In the genomic region with DNA sequence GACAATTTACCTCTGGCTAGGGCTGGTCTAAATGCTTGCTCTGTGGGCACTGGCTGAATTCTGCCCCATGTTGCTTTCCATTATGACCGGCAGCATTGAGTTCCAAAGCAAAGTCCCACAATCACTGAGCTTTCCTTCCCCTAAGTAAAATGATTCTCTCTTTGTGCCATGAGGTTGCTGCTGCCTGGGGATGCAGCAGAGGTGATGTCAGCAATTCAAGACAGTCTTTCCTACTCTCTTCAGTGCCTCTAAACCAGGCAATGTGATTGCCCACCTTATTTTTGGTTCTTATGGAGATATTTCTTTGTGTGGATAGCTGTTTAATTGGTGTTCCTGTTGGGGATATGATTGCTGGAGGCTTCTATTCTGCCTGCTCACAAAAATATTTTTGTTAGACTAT, we compare ENCODE assay signal across 16 cellular contexts.
DNase-seq lines count a peak whose midpoint lies in the region; ATAC-seq, FAIRE-seq and TF ChIP-seq lines count a peak whose summit lies in the region.
"Had no signal": no experiment of that assay in that cellular context is flagged by ENCODE, and none has a peak within 500 bp of the region (broad histone marks: within the 10 kb centered on the region; RNA-seq: fewer than 3 reads in every experiment).

No MANE protein-coding gene starts in this region.

- TF ChIP-seq POLR2A in H1 (IDR thresholded peaks at IDR 0.05; ENCODE audit: control extremely low read depth in 1 of 2, low read depth in 2 of 2, low read length in 2 of 2) (no peak), vagina (IDR thresholded peaks at IDR 0.05) (no peak)

- H3K4me1 ChIP-seq in HUES6 (ENCODE audit: control insufficient read depth, insufficient read depth, low read length) (peaks cover 31% of the 10 kb centered on the region), H1 (replicated peaks in 1 of 4; ENCODE audit: control insufficient read depth in 3 of 4, insufficient read depth in 4 of 4, low read length in 3 of 4) (peaks cover 0 to 19% (median 4%) of the 10 kb centered on the region in 4 experiments; a peak in 3 of 7 replicates), mesendoderm (ENCODE audit: control insufficient read depth, low read depth, low read length) (no peaks in the 10 kb centered on the region), vagina (no peaks in the 10 kb centered on the region), left ventricle myocardium inferior (no peaks in the 10 kb centered on the region), left lung (no peaks in the 10 kb centered on the region)
- H3K4me1 ChIP-seq: Caco-2, HAP-1 had no signal

- no peaks in the 10 kb centered on the region for H3K9me3 ChIP-seq in HUES6 (ENCODE audit: control insufficient read depth, insufficient read depth, low read depth, low read length)
- no peaks in the 10 kb centered on the region for H3K9me3 ChIP-seq in H1 (ENCODE audit: insufficient read depth in 2 of 2, low read depth in 1 of 2, low read length in 1 of 2)
- no peaks in the 10 kb centered on the region for H3K9me3 ChIP-seq in vagina
- peaks cover 7% of the 10 kb centered on the region for H3K9me3 ChIP-seq in left ventricle myocardium inferior (replicated peaks)
- H3K9me3 ChIP-seq in left lung = no peaks in the 10 kb centered on the region
- H3K9me3 ChIP-seq: Caco-2, HAP-1 had no signal

- TF ChIP-seq RAD21 in H1 (IDR thresholded peaks at IDR 0.05 in 1 of 2, conservative IDR thresholded peaks at IDR 0.05 in 1 of 2; ENCODE audit: low read depth in 2 of 2, low read length in 2 of 2) = no peak

- no peak overlapping the region for H3K56ac ChIP-seq in H1 (replicated peaks; ENCODE audit: insufficient read length, low read depth, low read length)
- peak overlapping the region; percentile 37 for H3K56ac ChIP-seq in mesendoderm (ENCODE audit: low read length)

- H3K23ac ChIP-seq in H1 (ENCODE audit: insufficient read length) (no peak overlapping the region), mesendoderm (ENCODE audit: low read length) (no peak overlapping the region)

- H3K4me2 ChIP-seq in H1 (ENCODE audit: insufficient read depth in 1 of 2, low read depth in 2 of 2, low read length in 2 of 2) (no peak overlapping the region; a peak in 1 of 4 replicates), mesendoderm (ENCODE audit: low read length) (no peak overlapping the region)

- peak overlapping the region; percentile 97 for H2BK12ac ChIP-seq in H1 (ENCODE audit: low read depth, low read length)

- no peak for TF ChIP-seq EP300 in H1 (IDR thresholded peaks at IDR 0.05; ENCODE audit: borderline replicate concordance in 1 of 2, low read depth in 2 of 2, low read length in 2 of 2)

- H4K91ac ChIP-seq in H1 (replicated peaks; ENCODE audit: insufficient read length, low read length) = peak overlapping the region; percentile 94

- H3K9ac ChIP-seq in HUES6 (ENCODE audit: low read length) (no peak overlapping the region), H1 (replicated peaks in 1 of 4; ENCODE audit: extremely low read depth in 1 of 4, low read depth in 3 of 4, low read length in 3 of 4) (no peak overlapping the region), mesendoderm (ENCODE audit: low read length) (no peak overlapping the region)

- H3K27me3 ChIP-seq in HUES6 (ENCODE audit: control insufficient read depth, insufficient read depth, low read length) = no peaks in the 10 kb centered on the region
- H3K27me3 ChIP-seq in H1 (replicated peaks in 1 of 4; ENCODE audit: control insufficient read depth in 3 of 4, extremely low read depth in 1 of 4, insufficient read depth in 3 of 4, low read length in 3 of 4) = no peaks in the 10 kb centered on the region
- H3K27me3 ChIP-seq in mesendoderm (ENCODE audit: insufficient read depth, low read length, poor library complexity) = no peaks in the 10 kb centered on the region
- no peaks in the 10 kb centered on the region for H3K27me3 ChIP-seq in vagina
- no peaks in the 10 kb centered on the region for H3K27me3 ChIP-seq in left ventricle myocardium inferior (ENCODE audit: low read depth)
- H3K27me3 ChIP-seq in left lung = no peaks in the 10 kb centered on the region

- H3K14ac ChIP-seq in H1 (ENCODE audit: insufficient read length) = no peak overlapping the region

- POLR2A ChIA-PET in H1 (lab: Charles Lee; ENCODE audit: partially characterized antibody) = no interaction called here

- FAIRE-seq in H1 (lab: Jason Lieb, UNC) = no peak
- FAIRE-seq: G401.6, GM12892 had no signal

- no peaks in the 10 kb centered on the region for H4K20me1 ChIP-seq in H1 (replicated peaks in 1 of 2; ENCODE audit: control insufficient read depth in 1 of 2, insufficient read depth in 2 of 2, low read length in 2 of 2)

- no peak overlapping the region for H3K4ac ChIP-seq in H1 (replicated peaks; ENCODE audit: insufficient read length, low read depth, low read length)
- no peak overlapping the region for H3K4ac ChIP-seq in mesendoderm (ENCODE audit: low read depth, low read length)

- H4K5ac ChIP-seq in H1 (ENCODE audit: insufficient read length, low read depth, low read length) (no peak overlapping the region), mesendoderm (ENCODE audit: low read length) (no peak overlapping the region)

- H2AFZ ChIP-seq in H1 (ENCODE audit: low read length) = peak overlapping the region; percentile 59; the same call in 1 of the 2 replicates

- H3K4me3 ChIP-seq in HUES6 (ENCODE audit: low read depth, low read length) (no peak overlapping the region), H1 (ENCODE audit: extremely low read depth in 1 of 4, insufficient read depth in 2 of 4, low read depth in 3 of 4, low read length in 4 of 4) (no peak overlapping the region), mesendoderm (ENCODE audit: low read length) (no peak overlapping the region), vagina (no peak overlapping the region), left ventricle myocardium inferior (no peak overlapping the region), left lung (no peak overlapping the region)
- H3K4me3 ChIP-seq: HAP-1 had no signal

- H3K18ac ChIP-seq in H1 (ENCODE audit: extremely low read depth, low read length) = 0 out of 2 replicates have a peak overlapping the region, but pooled peaks have one; percentile 78
- no peak overlapping the region for H3K18ac ChIP-seq in mesendoderm (ENCODE audit: low read length)

- CTCF ChIA-PET in H1 (lab: Charles Lee; ENCODE audit: partially characterized antibody) = interaction anchor here (0.8 kb wide), 1 partner anchor 67 kb away, joined by 3 read pairs; no protein-coding TSS in a partner anchor

- no peaks in the 10 kb centered on the region for H3K79me2 ChIP-seq in H1 (ENCODE audit: control insufficient read depth in 1 of 2, insufficient read depth in 2 of 2, low read length in 2 of 2)
- H3K79me2 ChIP-seq in mesendoderm (ENCODE audit: control insufficient read depth, insufficient read depth, low read length) = no peaks in the 10 kb centered on the region

- peak overlapping the region; percentile 76; the same call in 1 of the 2 replicates for H2BK5ac ChIP-seq in H1 (ENCODE audit: low read depth, low read length)
- H2BK5ac ChIP-seq in mesendoderm (ENCODE audit: low read length) = no peak overlapping the region

- TF ChIP-seq CTCF in H1 (IDR thresholded peaks at IDR 0.05; ENCODE audit: control extremely low read depth in 1 of 3, insufficient read depth in 1 of 3, low read depth in 1 of 3, low read length in 3 of 3) (no peak), vagina (IDR thresholded peaks at IDR 0.05) (no peak), left ventricle myocardium inferior (IDR thresholded peaks at IDR 0.05; ENCODE audit: borderline replicate concordance) (no peak), left lung (IDR thresholded peaks at IDR 0.05) (no peak)

- H2AK5ac ChIP-seq in H1 (ENCODE audit: low read depth, low read length) = peak overlapping the region; percentile 33; the same call in 1 of the 2 replicates
- H2AK5ac ChIP-seq in mesendoderm (ENCODE audit: low read length) = no peak overlapping the region

- H2BK120ac ChIP-seq in H1 (replicated peaks; ENCODE audit: low read depth, low read length) (peak overlapping the region; percentile 36), mesendoderm (ENCODE audit: low read depth, low read length) (no peak overlapping the region)

- peak overlapping the region; percentile 97; the same call in 1 of the 2 replicates for H2BK20ac ChIP-seq in H1 (ENCODE audit: low read length)

- whole genome bisulfite sequencing in H1 (ENCODE audit: extremely low coverage in 1 of 2, insufficient coverage in 1 of 2, insufficient read length in 1 of 2, insufficient replicate concordance in 2 of 2, low coverage in 1 of 2, low lambda C conversion rate in 2 of 2, missing lambda C conversion rate in 1 of 2), 2 experiments = 67% methylated on average over 1 of the region's 1 CpG; no CpG with 5 or more reads in 1 of the 2 experiments
- no CpG with 5 or more reads among the region's 1 CpG for WGBS in mesendoderm (ENCODE audit: extremely low coverage, insufficient coverage, low lambda C conversion rate)

- no peaks in the 10 kb centered on the region for H3K23me2 ChIP-seq in H1 (ENCODE audit: low read depth, low read length)

- intact Hi-C loops in vagina (cut with DNase I) = no loop called here
- intact Hi-C loops in left ventricle myocardium inferior (cut with micrococcal nuclease) = no loop called here
- intact Hi-C loops in left lung (cut with DNase I) = no loop called here

- H3K36me3 ChIP-seq in HUES6 (ENCODE audit: control insufficient read depth, insufficient read depth, low read length) (no peaks in the 10 kb centered on the region), H1 (ENCODE audit: control insufficient read depth in 2 of 4, insufficient read depth in 4 of 4, low read length in 3 of 4) (no peaks in the 10 kb centered on the region), mesendoderm (ENCODE audit: control insufficient read depth, insufficient read depth, low read length) (no peaks in the 10 kb centered on the region), vagina (no peaks in the 10 kb centered on the region), left ventricle myocardium inferior (no peaks in the 10 kb centered on the region), left lung (no peaks in the 10 kb centered on the region)
- H3K36me3 ChIP-seq: HAP-1 had no signal

- ATAC-seq in left lung = no peak
- ATAC-seq: CD8-positive, alpha-beta T cell had no signal

- no peak overlapping the region for H2BK15ac ChIP-seq in H1 (ENCODE audit: low read length)
- H2BK15ac ChIP-seq in mesendoderm (replicated peaks; ENCODE audit: low read depth) = no peak overlapping the region

- H4K8ac ChIP-seq in H1 (ENCODE audit: extremely low read depth, insufficient read depth, low read length) (no peak overlapping the region), mesendoderm (ENCODE audit: low read depth, low read length) (no peak overlapping the region)

- H3K27ac ChIP-seq in HUES6 (ENCODE audit: low read depth, low read length) (peak overlapping the region; percentile 18; the same call in 1 of the 2 replicates), H1 (ENCODE audit: low read depth, low read length) (no peak overlapping the region), mesendoderm (ENCODE audit: low read depth, low read length) (no peak overlapping the region), vagina (no peak overlapping the region), left ventricle myocardium inferior (replicated peaks) (no peak overlapping the region), left lung (no peak overlapping the region)

- H3K79me1 ChIP-seq in H1 (ENCODE audit: low read depth, low read length) (no peaks in the 10 kb centered on the region), mesendoderm (ENCODE audit: low read length) (no peaks in the 10 kb centered on the region)

- DNase-seq in H1 (ENCODE audit: low read depth in 1 of 2, low spot score in 2 of 2) (no peak), mesendoderm (no peak), vagina (ENCODE audit: extremely low spot score in 2 of 2) (no peak), left ventricle myocardium inferior (no peak), left lung (no peak), glomerular visceral epithelial cell (ENCODE audit: extremely low spot score) (no peak)
- DNase-seq: C1 segment of cervical spinal cord; Caco-2; CD8-positive, alpha-beta T cell; DMS153; DND-41; HFFc6 had no signal
